In the genomic region with DNA sequence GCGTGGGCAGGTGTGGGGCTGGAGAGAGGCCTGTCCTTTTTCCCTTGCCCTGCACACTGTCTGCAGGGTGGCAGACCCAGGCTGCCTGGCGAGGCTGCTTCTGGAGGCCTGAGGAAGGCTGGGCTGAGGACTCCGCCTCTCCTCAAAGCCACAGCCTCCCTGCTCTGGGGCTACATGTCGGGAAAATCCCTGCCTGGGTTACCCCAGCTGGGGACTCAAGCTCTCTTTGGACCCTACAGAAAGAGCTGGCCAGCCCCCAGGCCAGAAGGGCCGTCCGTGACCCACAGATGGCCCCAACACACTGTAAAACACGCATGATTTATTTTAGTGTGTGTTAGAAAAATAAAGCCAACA, we compare ENCODE assay signal across 9 cellular contexts. TPM values are rescaled to one million over a fixed set of nuclear protein-coding genes. Genes with fewer than 3 reads are reported as not detected.
DNase-seq lines count a peak whose midpoint lies in the region; ATAC-seq and TF ChIP-seq lines count a peak whose summit lies in the region.
"Had no signal": no experiment of that assay in that cellular context is flagged by ENCODE, and none has a peak within 500 bp of the region (broad histone marks: within the 10 kb centered on the region; RNA-seq: fewer than 3 reads in every experiment).

No MANE protein-coding gene starts in this region.

- H3K9me3 ChIP-seq in SK-N-SH (no peaks in the 10 kb centered on the region), right atrium auricular region (no peaks in the 10 kb centered on the region), sigmoid colon (no peaks in the 10 kb centered on the region)

- CTCF ChIA-PET in SK-N-SH (lab: Yijun Ruan, JAX), result interaction anchor here (0.9 to 15.7 kb wide), 13 partner anchors 12 to 104 kb away, joined by 3 to 295 read pairs (median 5); a partner anchor contains a TSS

- no peak for TF ChIP-seq RAD21 in SK-N-SH (IDR thresholded peaks at IDR 0.05; ENCODE audit: low read length)

- TF ChIP-seq EP300 in SK-N-SH (IDR thresholded peaks at IDR 0.05; ENCODE audit: borderline replicate concordance in 1 of 2, low read depth in 1 of 2, low read length in 1 of 2) (no peak), sigmoid colon (IDR thresholded peaks at IDR 0.05) (no peak)

- ATAC-seq in GM19463 (IDR thresholded peaks at IDR 0.05; ENCODE audit: unreplicated experiment), result no peak
- ATAC-seq: activated CD8-positive, alpha-beta T cell treated with anti-CD3 and anti-CD28 coated beads, Interleukin-2, amount 10 ng/mL, durations not matched to agents 7 days and 5 days had no signal

- H3K4me1 ChIP-seq in SK-N-SH (ENCODE audit: control insufficient read depth in 1 of 2, insufficient read depth in 2 of 2, low read depth in 1 of 2, low read length in 1 of 2), result peaks cover 19 to 81% of the 10 kb centered on the region in 2 experiments
- peaks cover 0 to 42% of the 10 kb centered on the region in 2 donors for H3K4me1 ChIP-seq in right atrium auricular region
- H3K4me1 ChIP-seq in sigmoid colon, result peaks cover 0 to 39% (median 33%) of the 10 kb centered on the region in 4 donors

- H3K9ac ChIP-seq in SK-N-SH, result peak overlapping the region; percentile 53

- DNase-seq in H7, result peak; percentile 74
- peak; percentile 72 for DNase-seq in SK-N-SH
- DNase-seq in right atrium auricular region (ENCODE audit: low spot score), result no peak
- peak; percentile 82 for DNase-seq in sigmoid colon
- no peak for DNase-seq in DMS114 treated with DMSO at 0.1 percent for 48 hours (lab: John Stamatoyannopoulos, UW; ENCODE audit: unreplicated experiment)
- DNase-seq in LoVo (ENCODE audit: low spot score), result no peak
- no peak for DNase-seq in NCI-H2029 treated with DMSO at 0.1 percent for 48 hours (lab: John Stamatoyannopoulos, UW)
- DNase-seq: activated CD8-positive, alpha-beta T cell treated with anti-CD3 and anti-CD28 coated beads, Interleukin-2, amount 10 ng/mL, durations not matched to agents 7 days and 5 days had no signal

- H3K4me3 ChIP-seq in H7 (ENCODE audit: insufficient read depth, low read depth, low read length), result no peak overlapping the region
- H3K4me3 ChIP-seq in SK-N-SH (ENCODE audit: low read depth in 2 of 2, low read length in 1 of 2), result no peak overlapping the region
- H3K4me3 ChIP-seq in right atrium auricular region, result no peak overlapping the region
- no peak overlapping the region for H3K4me3 ChIP-seq in sigmoid colon

- no peaks in the 10 kb centered on the region for H3K79me2 ChIP-seq in SK-N-SH (ENCODE audit: insufficient read depth)

- H4K20me1 ChIP-seq in SK-N-SH (ENCODE audit: insufficient read depth), result no peaks in the 10 kb centered on the region

- 53% methylated on average over 6 of the region's 7 CpGs for WGBS in SK-N-SH (ENCODE audit: low lambda C conversion rate)
- WGBS in sigmoid colon, 2 donors, result 44 to 56% methylated on average over 7 of the region's 7 CpGs

- H3K36me3 ChIP-seq in H7 (replicated peaks; ENCODE audit: control insufficient read depth, insufficient read depth, low read length) (no peaks in the 10 kb centered on the region), SK-N-SH (replicated peaks in 1 of 2; ENCODE audit: control insufficient read depth in 1 of 2, insufficient read depth in 2 of 2, low read length in 1 of 2) (no peaks in the 10 kb centered on the region), right atrium auricular region (no peaks in the 10 kb centered on the region), sigmoid colon (no peaks in the 10 kb centered on the region)

- H3K27ac ChIP-seq in SK-N-SH (ENCODE audit: low read depth in 2 of 2, low read length in 1 of 2) (peak overlapping the region; percentile 63 to 97), right atrium auricular region (peak overlapping the region; percentile 68 to 78), sigmoid colon (peak overlapping the region; percentile 78 to 89 (median 82))

- no peaks in the 10 kb centered on the region for H3K9me2 ChIP-seq in SK-N-SH

- peaks cover 10% of the 10 kb centered on the region for H3F3A ChIP-seq in SK-N-SH (replicated peaks; ENCODE audit: insufficient read depth)

- POLR2A ChIA-PET in SK-N-SH (lab: Yijun Ruan, JAX), result interaction anchor here (0.6 to 2.3 kb wide), 12 partner anchors 10 to 91 kb away, joined by 3 to 25 read pairs (median 4); a partner anchor contains a TSS

- peak overlapping the region; percentile 77 for H3K4me2 ChIP-seq in SK-N-SH

- TF ChIP-seq POLR2A in sigmoid colon (IDR thresholded peaks at IDR 0.05), result no peak

- H2AFZ ChIP-seq in SK-N-SH (ENCODE audit: low read depth), result peak overlapping the region; percentile 61; the same call in 1 of the 2 replicates

- intact Hi-C loops in sigmoid colon (cut with DNase I), result no loop called here

- no peaks in the 10 kb centered on the region for H3K27me3 ChIP-seq in H7 (ENCODE audit: control insufficient read depth, insufficient read depth, low read length)
- H3K27me3 ChIP-seq in SK-N-SH (ENCODE audit: insufficient read depth), result no peaks in the 10 kb centered on the region
- no peaks in the 10 kb centered on the region for H3K27me3 ChIP-seq in right atrium auricular region
- H3K27me3 ChIP-seq in sigmoid colon, result no peaks in the 10 kb centered on the region

- TF ChIP-seq CTCF in SK-N-SH (IDR thresholded peaks at IDR 0.05), result no peak
- TF ChIP-seq CTCF in right atrium auricular region (IDR thresholded peaks at IDR 0.05), result no peak
- TF ChIP-seq CTCF in sigmoid colon (IDR thresholded peaks at IDR 0.05), result no peak

TF ChIP-seq in SK-N-SH, 30 proteins besides CTCF, POLR2A, EP300 and RAD21:
- TF ChIP-seq FOSL2 (IDR thresholded peaks at IDR 0.05; ENCODE audit: borderline replicate concordance, low read depth) (no peak), MXI1 (IDR thresholded peaks at IDR 0.05; ENCODE audit: low read depth, low read length) (no peak), TCF12 (IDR thresholded peaks at IDR 0.05) (no peak), EZH2phosphoT487 (IDR thresholded peaks at IDR 0.05; ENCODE audit: borderline replicate concordance, low read depth) (no peak), FOXM1 (IDR thresholded peaks at IDR 0.05; ENCODE audit: low read depth) (no peak), RCOR1 (IDR thresholded peaks at IDR 0.05; ENCODE audit: low read length) (no peak; the same call in 1 of the 2 replicates), ELF1 (IDR thresholded peaks at IDR 0.05) (no peak), NFIC (IDR thresholded peaks at IDR 0.05; ENCODE audit: borderline replicate concordance) (no peak), MEF2A (IDR thresholded peaks at IDR 0.05; ENCODE audit: borderline replicate concordance, low read depth) (no peak), RFX5 (IDR thresholded peaks at IDR 0.05; ENCODE audit: low read length) (no peak), POLR2AphosphoS5 (IDR thresholded peaks at IDR 0.05; ENCODE audit: low read depth, low read length) (no peak), NRF1 (IDR thresholded peaks at IDR 0.05; ENCODE audit: low read depth, low read length) (no peak), TAF1 (IDR thresholded peaks at IDR 0.05; ENCODE audit: borderline replicate concordance, low read depth, low read length) (no peak)
- TF ChIP-seq, protein P1, sequence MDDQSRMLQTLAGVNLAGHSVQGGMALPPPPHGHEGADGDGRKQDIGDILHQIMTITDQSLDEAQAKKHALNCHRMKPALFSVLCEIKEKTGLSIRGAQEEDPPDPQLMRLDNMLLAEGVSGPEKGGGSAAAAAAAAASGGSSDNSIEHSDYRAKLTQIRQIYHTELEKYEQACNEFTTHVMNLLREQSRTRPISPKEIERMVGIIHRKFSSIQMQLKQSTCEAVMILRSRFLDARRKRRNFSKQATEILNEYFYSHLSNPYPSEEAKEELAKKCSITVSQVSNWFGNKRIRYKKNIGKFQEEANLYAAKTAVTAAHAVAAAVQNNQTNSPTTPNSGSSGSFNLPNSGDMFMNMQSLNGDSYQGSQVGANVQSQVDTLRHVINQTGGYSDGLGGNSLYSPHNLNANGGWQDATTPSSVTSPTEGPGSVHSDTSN (IDR thresholded peaks at IDR 0.05), result no peak
- TF ChIP-seq, protein P2, sequence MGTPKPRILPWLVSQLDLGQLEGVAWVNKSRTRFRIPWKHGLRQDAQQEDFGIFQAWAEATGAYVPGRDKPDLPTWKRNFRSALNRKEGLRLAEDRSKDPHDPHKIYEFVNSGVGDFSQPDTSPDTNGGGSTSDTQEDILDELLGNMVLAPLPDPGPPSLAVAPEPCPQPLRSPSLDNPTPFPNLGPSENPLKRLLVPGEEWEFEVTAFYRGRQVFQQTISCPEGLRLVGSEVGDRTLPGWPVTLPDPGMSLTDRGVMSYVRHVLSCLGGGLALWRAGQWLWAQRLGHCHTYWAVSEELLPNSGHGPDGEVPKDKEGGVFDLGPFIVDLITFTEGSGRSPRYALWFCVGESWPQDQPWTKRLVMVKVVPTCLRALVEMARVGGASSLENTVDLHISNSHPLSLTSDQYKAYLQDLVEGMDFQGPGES (IDR thresholded peaks at IDR 0.05; ENCODE audit: low read depth, low read length), result no peak
- TF ChIP-seq, protein P3, sequence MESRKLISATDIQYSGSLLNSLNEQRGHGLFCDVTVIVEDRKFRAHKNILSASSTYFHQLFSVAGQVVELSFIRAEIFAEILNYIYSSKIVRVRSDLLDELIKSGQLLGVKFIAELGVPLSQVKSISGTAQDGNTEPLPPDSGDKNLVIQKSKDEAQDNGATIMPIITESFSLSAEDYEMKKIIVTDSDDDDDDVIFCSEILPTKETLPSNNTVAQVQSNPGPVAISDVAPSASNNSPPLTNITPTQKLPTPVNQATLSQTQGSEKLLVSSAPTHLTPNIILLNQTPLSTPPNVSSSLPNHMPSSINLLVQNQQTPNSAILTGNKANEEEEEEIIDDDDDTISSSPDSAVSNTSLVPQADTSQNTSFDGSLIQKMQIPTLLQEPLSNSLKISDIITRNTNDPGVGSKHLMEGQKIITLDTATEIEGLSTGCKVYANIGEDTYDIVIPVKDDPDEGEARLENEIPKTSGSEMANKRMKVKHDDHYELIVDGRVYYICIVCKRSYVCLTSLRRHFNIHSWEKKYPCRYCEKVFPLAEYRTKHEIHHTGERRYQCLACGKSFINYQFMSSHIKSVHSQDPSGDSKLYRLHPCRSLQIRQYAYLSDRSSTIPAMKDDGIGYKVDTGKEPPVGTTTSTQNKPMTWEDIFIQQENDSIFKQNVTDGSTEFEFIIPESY (IDR thresholded peaks at IDR 0.05; ENCODE audit: borderline replicate concordance, low read depth), result no peak
TF ChIP-seq in SK-N-SH: peak in this region for 0.

RNA-seq across cellular contexts. Expression of a gene that starts 33.8 kb away (rescaled TPM):
- total RNA-seq in H7 (2014; rRNA removed; shearing (Covaris generic)), result 39.1 and 44.2 TPM in 2 replicates
- polyA plus RNA-seq in SK-N-SH (2012; rRNA removed) (64.3 and 82.2 TPM in 2 replicates), sigmoid colon (10 to 100 TPM in 2 of 3 donors, 1 to 10 TPM in 1; 7.8 to 88.7 (median 14.1) TPM)
- 29.3 and 49.2 TPM in 2 replicates for polyA plus RNA-seq in SK-N-SH (2012; cell fraction: cytosol; rRNA removed)
- 190 and 211 TPM in 2 replicates for polyA plus RNA-seq in SK-N-SH (2012; cell fraction: nucleus; rRNA removed)
- total RNA-seq in right atrium auricular region (10 to 100 TPM; 46.2 to 63.4 TPM), sigmoid colon (10 to 100 TPM; 32.1 to 54.8 (median 42.3) TPM)

Comparison
In these comparisons a context has a peak if more than half of its experiments do, and no peak if none do; other contexts are left out.
1. DNase-seq: peak in H7 (single experiment), SK-N-SH (single experiment) and sigmoid colon (single experiment); none in right atrium auricular region (single experiment), DMS114 treated with DMSO at 0.1 percent for 48 hours (single experiment), LoVo (single experiment) and NCI-H2029 treated with DMSO at 0.1 percent for 48 hours (single experiment).
2. Peak in every context shown above with its lines, with median percentiles within 50 percentile points of each other: H3K27ac ChIP-seq.